Comparison of ENCODE assay signal across 29 cellular contexts in genomic region chr7:158133057-158133456, GRCh38.
DNase-seq lines count a peak whose midpoint lies in the region; ATAC-seq, FAIRE-seq and TF ChIP-seq lines count a peak whose summit lies in the region.
"Had no signal": no experiment of that assay in that cellular context is flagged by ENCODE, and none has a peak within 500 bp of the region (broad histone marks: within the 10 kb centered on the region; RNA-seq: fewer than 3 reads in every experiment).

No MANE protein-coding gene starts in this region.

- no peaks in the 10 kb centered on the region for H3F3A ChIP-seq in PC-3 (ENCODE audit: low read length, unreplicated experiment)

- TF ChIP-seq CTCF in kidney (IDR thresholded peaks at IDR 0.05; ENCODE audit: borderline replicate concordance, extremely low read depth, insufficient read depth) (no peak), left lung (IDR thresholded peaks at IDR 0.05) (no peak), sigmoid colon (IDR thresholded peaks at IDR 0.05) (no peak), stomach (IDR thresholded peaks at IDR 0.05) (no peak), PC-3 (conservative IDR thresholded peaks at IDR 0.05; ENCODE audit: low read depth, low read length) (no peak)

- H3K27me3 ChIP-seq in left lung (no peaks in the 10 kb centered on the region), sigmoid colon (no peaks in the 10 kb centered on the region), stomach (no peaks in the 10 kb centered on the region), PC-3 (ENCODE audit: low read length) (no peaks in the 10 kb centered on the region)
- H3K27me3 ChIP-seq: BE2C, BLaER1 had no signal

- H3K4me1 Mint-ChIP-seq in T-helper 17 cell = no peaks in the 10 kb centered on the region
- H3K4me1 Mint-ChIP-seq: CD14-positive monocyte; CD4-positive, alpha-beta memory T cell; CD4-positive, CD25-positive, alpha-beta regulatory T cell; CD8-positive, alpha-beta memory T cell had no signal

- TF ChIP-seq POLR2A in sigmoid colon (IDR thresholded peaks at IDR 0.05) (no peak), stomach (IDR thresholded peaks at IDR 0.05) (no peak)

- H3K36me3 Mint-ChIP-seq in T-helper 17 cell (ENCODE audit: low read depth) = no peaks in the 10 kb centered on the region
- H3K36me3 Mint-ChIP-seq: CD14-positive monocyte; CD4-positive, alpha-beta memory T cell; CD4-positive, CD25-positive, alpha-beta regulatory T cell; CD8-positive, alpha-beta memory T cell had no signal

- no peaks in the 10 kb centered on the region for H3K27me3 Mint-ChIP-seq in T-helper 17 cell
- H3K27me3 Mint-ChIP-seq: CD4-positive, alpha-beta memory T cell; CD4-positive, CD25-positive, alpha-beta regulatory T cell; CD8-positive, alpha-beta memory T cell had no signal

- H3K27ac ChIP-seq in kidney (ENCODE audit: low read depth in 2 of 2, low read length in 2 of 2) = no peak overlapping the region
- no peak overlapping the region for H3K27ac ChIP-seq in left lung
- no peak overlapping the region for H3K27ac ChIP-seq in sigmoid colon
- H3K27ac ChIP-seq in stomach = no peak overlapping the region
- H3K27ac ChIP-seq in PC-3 (ENCODE audit: low read length) = no peak overlapping the region
- H3K27ac ChIP-seq: BLaER1 had no signal

- no peak overlapping the region for H3K4me3 Mint-ChIP-seq in T-helper 17 cell
- H3K4me3 Mint-ChIP-seq: CD14-positive monocyte; CD4-positive, alpha-beta memory T cell; CD4-positive, CD25-positive, alpha-beta regulatory T cell; CD8-positive, alpha-beta memory T cell had no signal

- no peaks in the 10 kb centered on the region for H3K79me2 ChIP-seq in PC-3 (ENCODE audit: low read length)

- POLR2A ChIA-PET in PC-3 (lab: Charles Lee; ENCODE audit: unreplicated experiment) = no interaction called here

- H3K36me3 ChIP-seq in kidney (ENCODE audit: control insufficient read depth in 1 of 2, insufficient read depth in 2 of 2, low read length in 2 of 2) (no peaks in the 10 kb centered on the region), left lung (no peaks in the 10 kb centered on the region), sigmoid colon (no peaks in the 10 kb centered on the region), stomach (peaks cover 0 to 10% (median 4%) of the 10 kb centered on the region in 4 donors), PC-3 (ENCODE audit: low read depth, low read length) (no peaks in the 10 kb centered on the region)
- H3K36me3 ChIP-seq: BE2C had no signal

- no peak overlapping the region for H3K4me2 ChIP-seq in PC-3 (ENCODE audit: low read length)
- H3K4me2 ChIP-seq: BLaER1 had no signal

- TF ChIP-seq EP300 in sigmoid colon (IDR thresholded peaks at IDR 0.05) = no peak
- TF ChIP-seq EP300 in stomach (IDR thresholded peaks at IDR 0.05) = no peak

- no peak for FAIRE-seq in kidney (lab: Jason Lieb, UNC)
- FAIRE-seq: A204.1, GM12878, GM12892, GM18507 had no signal

- intact Hi-C loops in kidney (cut with DNase I) (no loop called here), left lung (cut with DNase I) (no loop called here), sigmoid colon (cut with DNase I) (no loop called here), stomach (cut with DNase I; ENCODE audit: low total_unique reads) (no loop called here), PC-3 (cut with micrococcal nuclease) (no loop called here)

- H2AFZ ChIP-seq in PC-3 (ENCODE audit: low read length) = no peak overlapping the region

- no peak overlapping the region for H3K9ac ChIP-seq in kidney (ENCODE audit: low read length in 2 of 2)
- no peak overlapping the region for H3K9ac ChIP-seq in PC-3 (ENCODE audit: low read length)
- H3K9ac ChIP-seq: BLaER1 had no signal

- no peaks in the 10 kb centered on the region for H4K20me1 ChIP-seq in PC-3 (ENCODE audit: low read length)
- H4K20me1 ChIP-seq: BLaER1 had no signal

- CTCF ChIA-PET in PC-3 (lab: Charles Lee) = no interaction called here

- no peaks in the 10 kb centered on the region for H3K9me2 ChIP-seq in PC-3 (replicated peaks; ENCODE audit: low read length)

- H3K4me3 ChIP-seq in kidney (ENCODE audit: low read length in 2 of 2) (no peak overlapping the region), left lung (no peak overlapping the region), sigmoid colon (no peak overlapping the region), stomach (no peak overlapping the region), PC-3 (ENCODE audit: low read length) (no peak overlapping the region)
- H3K4me3 ChIP-seq: BLaER1, GM12878 had no signal

- ATAC-seq in left lung = no peak
- no peak for ATAC-seq in esophagus mucosa
- ATAC-seq in PC-3 = no peak
- no peak for ATAC-seq in GM21526 (IDR thresholded peaks at IDR 0.05; ENCODE audit: low FRiP score, unreplicated experiment)
- ATAC-seq in T-helper 17 cell = no peak
- ATAC-seq: GM12878 had no signal

- DNase-seq in kidney (peak; percentile 61), left lung (peak; percentile 19 to 72), sigmoid colon (peak; percentile 60), stomach (peak; percentile 24), PC-3 (no peak), T-helper 17 cell (no peak)
- DNase-seq: 8988T; ACHN; BE2C; C1 segment of cervical spinal cord; CD4-positive, alpha-beta memory T cell; CD4-positive, CD25-positive, alpha-beta regulatory T cell; COR-L47; DMS 273 treated with DMSO at 0.1 percent for 48 hours; DMS153; DMS53; DMS79; DND-41; EL; GDM1 had no signal

- H3K27ac Mint-ChIP-seq in T-helper 17 cell = no peak overlapping the region
- H3K27ac Mint-ChIP-seq: CD14-positive monocyte; CD4-positive, alpha-beta memory T cell; CD4-positive, CD25-positive, alpha-beta regulatory T cell; CD8-positive, alpha-beta memory T cell had no signal

- H3K9me3 ChIP-seq in kidney (ENCODE audit: control insufficient read depth in 1 of 2, low read length in 2 of 2) = no peaks in the 10 kb centered on the region
- H3K9me3 ChIP-seq in left lung = peaks cover 0 to 21% of the 10 kb centered on the region in 2 donors
- peaks cover 0 to 2% (median 0%) of the 10 kb centered on the region in 4 donors for H3K9me3 ChIP-seq in sigmoid colon
- no peaks in the 10 kb centered on the region for H3K9me3 ChIP-seq in stomach
- 0 out of 2 replicates have a peak, but pooled peaks cover 8% of the 10 kb centered on the region for H3K9me3 ChIP-seq in PC-3 (ENCODE audit: low read length)
- H3K9me3 ChIP-seq in T-helper 17 cell (ENCODE audit: control insufficient read depth, low read length, poor library complexity, severe bottlenecking) = no peaks in the 10 kb centered on the region
- H3K9me3 ChIP-seq: BE2C, BLaER1 had no signal

- H3K4me1 ChIP-seq in kidney (ENCODE audit: control insufficient read depth in 1 of 2, insufficient read depth in 1 of 2, low read depth in 1 of 2, low read length in 2 of 2) (no peaks in the 10 kb centered on the region), left lung (no peaks in the 10 kb centered on the region), sigmoid colon (no peaks in the 10 kb centered on the region), stomach (no peaks in the 10 kb centered on the region), PC-3 (ENCODE audit: insufficient read depth, low read length) (no peaks in the 10 kb centered on the region)
- H3K4me1 ChIP-seq: BE2C, BLaER1 had no signal

- BruUV-seq in PC-3 (replicated peaks; lab: Mats Ljungman, UMichigan) = no TSS peak

- WGBS in sigmoid colon, 2 donors = 96 to 97% methylated on average over 21 of the region's 21 CpGs
- WGBS in stomach, 5 donors = 94 to 97% (median 96%) methylated on average over 21 of the region's 21 CpGs

Comparison
In these comparisons a context has a peak if more than half of its experiments do, and no peak if none do; other contexts are left out.
1. DNase-seq: peak in kidney (single experiment), left lung (2 of 2), sigmoid colon (single experiment) and stomach (single experiment); none in PC-3 (single experiment) and T-helper 17 cell (0 of 3).